ENCODE assay signal across 9 cellular contexts in genomic region chr7:117873056-117873932, GRCh38.
A peak's percentile ranks its signal among the peaks of the same experiment; 100 is the strongest.
DNase-seq lines count a peak whose midpoint lies in the region; ATAC-seq lines count a peak whose summit lies in the region.
"Had no signal": no experiment of that assay in that cellular context is flagged by ENCODE, and none has a peak within 500 bp of the region (broad histone marks: within the 10 kb centered on the region; RNA-seq: fewer than 3 reads in every experiment).

TSS of gene CTTNBP2 (minus strand) at chr7:117873441. CDS start at chr7:117873415, 26 bp downstream.

- peak within 1 kb of the TSS; percentile 65 for H3K9ac ChIP-seq in HUES6 (ENCODE audit: low read length)
- H3K9ac ChIP-seq: BLaER1 treated with 17β-estradiol and CSF1 and Interleukin-3, amounts not matched to agents 10 nM and 100 nM had no signal

- peaks cover 26% of the 10 kb centered on the region for H3K27me3 ChIP-seq in HUES6 (ENCODE audit: control insufficient read depth, insufficient read depth, low read length)
- peaks cover 15% of the 10 kb centered on the region for H3K27me3 ChIP-seq in neuron (ENCODE audit: insufficient read depth, low read length)
- H3K27me3 ChIP-seq: BLaER1 treated with 17β-estradiol and CSF1 and Interleukin-3, amounts not matched to agents 10 nM and 100 nM had no signal

- H3K36me3 ChIP-seq in HUES6 (ENCODE audit: control insufficient read depth, insufficient read depth, low read length), result no peaks in the 10 kb centered on the region
- no peaks in the 10 kb centered on the region for H3K36me3 ChIP-seq in neuron (ENCODE audit: insufficient read depth, low read length)
- H3K36me3 ChIP-seq: BLaER1 treated with 17β-estradiol and CSF1 and Interleukin-3, amounts not matched to agents 10 nM and 100 nM had no signal

- H3K27ac Mint-ChIP-seq in activated naive CD4-positive, alpha-beta T cell treated with anti-CD3 and anti-CD28 coated beads, Interleukin-2, amount 50 U/mL, for 24 hours, result no peak within 1 kb of the TSS

- H3K4me1 Mint-ChIP-seq in activated naive CD4-positive, alpha-beta T cell treated with anti-CD3 and anti-CD28 coated beads, Interleukin-2, amount 50 U/mL, for 24 hours, result peaks cover 15% of the 10 kb centered on the region

- ATAC-seq in GM21381 (IDR thresholded peaks at IDR 0.05; ENCODE audit: unreplicated experiment), result no peak

- peak within 1 kb of the TSS; percentile 77 for H3K4me3 Mint-ChIP-seq in activated naive CD4-positive, alpha-beta T cell treated with anti-CD3 and anti-CD28 coated beads, Interleukin-2, amount 50 U/mL, for 24 hours

- peaks cover 2% of the 10 kb centered on the region for H3K36me3 Mint-ChIP-seq in activated naive CD4-positive, alpha-beta T cell treated with anti-CD3 and anti-CD28 coated beads, Interleukin-2, amount 50 U/mL, for 24 hours

- peaks cover 31% of the 10 kb centered on the region for H3K27me3 Mint-ChIP-seq in activated naive CD4-positive, alpha-beta T cell treated with anti-CD3 and anti-CD28 coated beads, Interleukin-2, amount 50 U/mL, for 24 hours

- no peak within 1 kb of the TSS for H3K27ac ChIP-seq in HUES6 (ENCODE audit: low read depth, low read length)
- H3K27ac ChIP-seq: BLaER1 treated with 17β-estradiol and CSF1 and Interleukin-3, amounts not matched to agents 10 nM and 100 nM had no signal

- H3K4me3 ChIP-seq in HUES6 (ENCODE audit: low read depth, low read length) (peak within 1 kb of the TSS; percentile 96), neuron (ENCODE audit: low read length) (peak within 1 kb of the TSS; percentile 60)
- H3K4me3 ChIP-seq: BLaER1 treated with 17β-estradiol and CSF1 and Interleukin-3, amounts not matched to agents 10 nM and 100 nM had no signal

- H3K4me1 ChIP-seq in HUES6 (ENCODE audit: control insufficient read depth, insufficient read depth, low read length) (peaks cover 30% of the 10 kb centered on the region; the same call in 1 of the 2 replicates), neuron (ENCODE audit: insufficient read depth, low read length) (peaks cover 5% of the 10 kb centered on the region)

- DNase-seq in NCI-H146 (lab: John Stamatoyannopoulos, UW), result peak; percentile 31
- no peak for DNase-seq in NCI-H146 treated with DMSO at 0.1 percent for 48 hours (lab: John Stamatoyannopoulos, UW; ENCODE audit: unreplicated experiment)
- peak; percentile 60 for DNase-seq in glomerular visceral epithelial cell (ENCODE audit: extremely low spot score)
- no peak for DNase-seq in DMS114 treated with DMSO at 0.1 percent for 48 hours (lab: John Stamatoyannopoulos, UW; ENCODE audit: unreplicated experiment)

- H2AFZ ChIP-seq in neuron (ENCODE audit: low read depth, low read length), result peak within 1 kb of the TSS; percentile 87

- H3K9me3 Mint-ChIP-seq in activated naive CD4-positive, alpha-beta T cell treated with anti-CD3 and anti-CD28 coated beads, Interleukin-2, amount 50 U/mL, for 24 hours, result no peaks in the 10 kb centered on the region

- H3K9me3 ChIP-seq in HUES6 (ENCODE audit: control insufficient read depth, insufficient read depth, low read depth, low read length) (no peaks in the 10 kb centered on the region), neuron (ENCODE audit: low read length) (no peaks in the 10 kb centered on the region)

Comparison
In these comparisons a context has a peak if more than half of its experiments do, and no peak if none do; other contexts are left out.
1. DNase-seq: peak in NCI-H146 (single experiment) and glomerular visceral epithelial cell (single experiment); none in NCI-H146 treated with DMSO at 0.1 percent for 48 hours (single experiment) and DMS114 treated with DMSO at 0.1 percent for 48 hours (single experiment).